In the genomic region with DNA sequence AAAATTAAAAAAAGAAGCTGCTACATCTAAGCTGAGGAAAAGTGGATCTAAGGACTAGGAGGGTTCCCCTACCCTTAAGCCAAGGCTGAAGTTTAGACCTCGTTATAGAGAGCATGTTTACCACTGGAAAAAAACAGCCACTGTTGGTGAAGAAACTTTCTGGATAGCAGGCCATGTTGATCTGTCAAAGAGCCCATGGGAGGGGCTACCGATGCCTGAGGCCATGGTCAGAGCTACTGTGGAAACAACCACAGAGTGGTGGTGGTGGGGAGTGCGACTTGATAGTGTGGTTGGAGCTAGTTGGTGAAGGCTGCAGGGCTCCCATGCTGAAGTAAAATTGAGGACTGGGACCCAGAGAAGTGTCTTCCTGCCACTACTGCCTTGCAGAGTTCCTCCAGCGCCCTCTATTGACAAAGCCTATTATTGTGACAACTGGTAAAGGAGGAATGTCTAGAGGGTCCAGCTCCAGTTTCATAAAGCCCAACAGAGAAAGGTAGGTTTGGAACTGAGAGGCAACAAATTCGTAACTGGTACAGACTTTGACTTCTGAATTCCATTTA, we compare ENCODE assay signal across 1 cellular context.
TF ChIP-seq lines count a peak whose summit lies in the region.

No MANE protein-coding gene starts in this region.

TF ChIP-seq in HepG2, 621 proteins besides CTCF, POLR2A, EP300 and RAD21 (continued from another document and continues in another):
- no peak for TF ChIP-seq HNF1A (IDR thresholded peaks at IDR 0.05; ENCODE audit: low read depth)
- TF ChIP-seq HNF1A (CRISPR knock-in tag; IDR thresholded peaks at IDR 0.05; ENCODE audit: borderline replicate concordance), result no peak
- no peak for TF ChIP-seq TFE3 (CRISPR knock-in tag; IDR thresholded peaks at IDR 0.05)
- TF ChIP-seq ZNF512B (CRISPR knock-in tag; IDR thresholded peaks at IDR 0.05; ENCODE audit: borderline replicate concordance), result no peak
- TF ChIP-seq SRY (CRISPR knock-in tag; IDR thresholded peaks at IDR 0.05), result no peak
- TF ChIP-seq, protein P1, sequence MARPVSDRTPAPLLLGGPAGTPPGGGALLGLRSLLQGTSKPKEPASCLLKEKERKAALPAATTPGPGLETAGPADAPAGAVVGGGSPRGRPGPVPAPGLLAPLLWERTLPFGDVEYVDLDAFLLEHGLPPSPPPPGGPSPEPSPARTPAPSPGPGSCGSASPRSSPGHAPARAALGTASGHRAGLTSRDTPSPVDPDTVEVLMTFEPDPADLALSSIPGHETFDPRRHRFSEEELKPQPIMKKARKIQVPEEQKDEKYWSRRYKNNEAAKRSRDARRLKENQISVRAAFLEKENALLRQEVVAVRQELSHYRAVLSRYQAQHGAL (CRISPR knock-in tag; IDR thresholded peaks at IDR 0.05; ENCODE audit: not compliant biosample characterization), result no peak
- TF ChIP-seq HMG20B (CRISPR knock-in tag; conservative IDR thresholded peaks at IDR 0.05), result no peak
- 0 out of 2 replicates have a peak, but pooled peaks have one; percentile 41 for TF ChIP-seq ELF1 (CRISPR knock-in tag; IDR thresholded peaks at IDR 0.05)
- no peak for TF ChIP-seq ZNF7 (CRISPR knock-in tag; IDR thresholded peaks at IDR 0.05)
- TF ChIP-seq MEF2D (CRISPR knock-in tag; IDR thresholded peaks at IDR 0.05), result peak; percentile 36; the same call in 1 of the 2 replicates
- no peak for TF ChIP-seq HMGA1 (CRISPR knock-in tag; conservative IDR thresholded peaks at IDR 0.05)
- peak; percentile 53; the same call in 1 of the 2 replicates for TF ChIP-seq ARID4A (CRISPR knock-in tag; IDR thresholded peaks at IDR 0.05; ENCODE audit: borderline replicate concordance)
- TF ChIP-seq ZNF225 (CRISPR knock-in tag; IDR thresholded peaks at IDR 0.05), result no peak
- no peak for TF ChIP-seq PBX3 (CRISPR knock-in tag; IDR thresholded peaks at IDR 0.05; ENCODE audit: borderline replicate concordance)
- no peak for TF ChIP-seq FLYWCH1 (CRISPR knock-in tag; IDR thresholded peaks at IDR 0.05)
- no peak for TF ChIP-seq HNRNPH1 (optimal IDR thresholded peaks at IDR 0.05; ENCODE audit: low read depth, low read length)
- TF ChIP-seq ZNF570 (CRISPR knock-in tag; IDR thresholded peaks at IDR 0.05; ENCODE audit: borderline replicate concordance), result no peak
- TF ChIP-seq, protein P2, sequence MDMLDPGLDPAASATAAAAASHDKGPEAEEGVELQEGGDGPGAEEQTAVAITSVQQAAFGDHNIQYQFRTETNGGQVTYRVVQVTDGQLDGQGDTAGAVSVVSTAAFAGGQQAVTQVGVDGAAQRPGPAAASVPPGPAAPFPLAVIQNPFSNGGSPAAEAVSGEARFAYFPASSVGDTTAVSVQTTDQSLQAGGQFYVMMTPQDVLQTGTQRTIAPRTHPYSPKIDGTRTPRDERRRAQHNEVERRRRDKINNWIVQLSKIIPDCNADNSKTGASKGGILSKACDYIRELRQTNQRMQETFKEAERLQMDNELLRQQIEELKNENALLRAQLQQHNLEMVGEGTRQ (IDR thresholded peaks at IDR 0.05; ENCODE audit: low read depth, low read length), result no peak
- TF ChIP-seq, protein P2 (CRISPR knock-in tag; IDR thresholded peaks at IDR 0.05; ENCODE audit: borderline replicate concordance), result 0 out of 2 replicates have a peak, but pooled peaks have one; percentile 41
- TF ChIP-seq TEAD2 (CRISPR knock-in tag; IDR thresholded peaks at IDR 0.05), result no peak
- TF ChIP-seq, protein P3, sequence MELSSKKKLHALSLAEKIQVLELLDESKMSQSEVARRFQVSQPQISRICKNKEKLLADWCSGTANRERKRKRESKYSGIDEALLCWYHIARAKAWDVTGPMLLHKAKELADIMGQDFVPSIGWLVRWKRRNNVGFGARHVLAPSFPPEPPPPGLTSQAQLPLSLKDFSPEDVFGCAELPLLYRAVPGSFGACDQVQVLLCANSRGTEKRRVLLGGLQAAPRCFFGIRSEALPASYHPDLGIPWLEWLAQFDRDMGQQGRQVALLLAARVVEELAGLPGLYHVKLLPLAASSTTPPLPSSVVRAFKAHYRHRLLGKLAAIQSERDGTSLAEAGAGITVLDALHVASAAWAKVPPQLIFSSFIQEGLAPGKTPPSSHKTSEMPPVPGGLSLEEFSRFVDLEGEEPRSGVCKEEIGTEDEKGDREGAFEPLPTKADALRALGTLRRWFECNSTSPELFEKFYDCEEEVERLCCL (CRISPR knock-in tag; IDR thresholded peaks at IDR 0.05; ENCODE audit: borderline replicate concordance), result no peak
- no peak for TF ChIP-seq NR3C1 (CRISPR knock-in tag; IDR thresholded peaks at IDR 0.05)
- no peak for TF ChIP-seq ZNF607 (CRISPR knock-in tag; IDR thresholded peaks at IDR 0.05; ENCODE audit: borderline replicate concordance)
- TF ChIP-seq SP5 (CRISPR knock-in tag; IDR thresholded peaks at IDR 0.05; ENCODE audit: borderline replicate concordance, low read depth), result no peak
- 0 out of 2 replicates have a peak, but pooled peaks have one; percentile 10 for TF ChIP-seq ZKSCAN1 (IDR thresholded peaks at IDR 0.05; ENCODE audit: low read length)
- TF ChIP-seq SNAI1 (CRISPR knock-in tag; IDR thresholded peaks at IDR 0.05; ENCODE audit: borderline replicate concordance), result no peak
- TF ChIP-seq, protein P4, sequence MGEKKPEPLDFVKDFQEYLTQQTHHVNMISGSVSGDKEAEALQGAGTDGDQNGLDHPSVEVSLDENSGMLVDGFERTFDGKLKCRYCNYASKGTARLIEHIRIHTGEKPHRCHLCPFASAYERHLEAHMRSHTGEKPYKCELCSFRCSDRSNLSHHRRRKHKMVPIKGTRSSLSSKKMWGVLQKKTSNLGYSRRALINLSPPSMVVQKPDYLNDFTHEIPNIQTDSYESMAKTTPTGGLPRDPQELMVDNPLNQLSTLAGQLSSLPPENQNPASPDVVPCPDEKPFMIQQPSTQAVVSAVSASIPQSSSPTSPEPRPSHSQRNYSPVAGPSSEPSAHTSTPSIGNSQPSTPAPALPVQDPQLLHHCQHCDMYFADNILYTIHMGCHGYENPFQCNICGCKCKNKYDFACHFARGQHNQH (CRISPR knock-in tag; IDR thresholded peaks at IDR 0.05), result peak; percentile 53
- TF ChIP-seq ZFX (CRISPR knock-in tag; IDR thresholded peaks at IDR 0.05; ENCODE audit: low read depth), result peak; percentile 31; the same call in 1 of the 2 replicates
- TF ChIP-seq ZNF713 (CRISPR knock-in tag; IDR thresholded peaks at IDR 0.05), result no peak
- no peak for TF ChIP-seq ZNF720 (CRISPR knock-in tag; IDR thresholded peaks at IDR 0.05)
- no peak for TF ChIP-seq POLR2G (IDR thresholded peaks at IDR 0.05; ENCODE audit: low read depth, low read length)
- TF ChIP-seq, protein P5, sequence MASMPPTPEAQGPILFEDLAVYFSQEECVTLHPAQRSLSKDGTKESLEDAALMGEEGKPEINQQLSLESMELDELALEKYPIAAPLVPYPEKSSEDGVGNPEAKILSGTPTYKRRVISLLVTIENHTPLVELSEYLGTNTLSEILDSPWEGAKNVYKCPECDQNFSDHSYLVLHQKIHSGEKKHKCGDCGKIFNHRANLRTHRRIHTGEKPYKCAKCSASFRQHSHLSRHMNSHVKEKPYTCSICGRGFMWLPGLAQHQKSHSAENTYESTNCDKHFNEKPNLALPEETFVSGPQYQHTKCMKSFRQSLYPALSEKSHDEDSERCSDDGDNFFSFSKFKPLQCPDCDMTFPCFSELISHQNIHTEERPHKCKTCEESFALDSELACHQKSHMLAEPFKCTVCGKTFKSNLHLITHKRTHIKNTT (CRISPR knock-in tag; IDR thresholded peaks at IDR 0.05), result no peak
